In the genomic region with DNA sequence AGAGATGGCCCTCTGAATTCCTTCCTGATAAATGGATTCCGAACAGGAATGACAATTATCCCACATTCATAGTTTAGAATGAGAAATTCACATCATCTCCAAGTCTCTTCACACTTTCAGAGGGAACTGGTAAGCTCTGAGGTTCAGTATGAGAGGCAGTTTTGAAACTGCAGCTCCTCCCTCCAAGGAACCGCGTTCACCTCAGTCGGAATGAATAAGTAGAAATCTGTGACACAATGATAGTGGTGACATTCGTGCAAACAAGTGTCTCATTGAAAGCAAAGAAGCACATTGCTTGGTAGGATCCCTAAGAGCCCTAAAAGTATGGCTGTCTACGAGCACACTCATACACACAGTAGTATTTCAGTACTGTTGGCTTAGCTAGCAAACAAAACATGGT, we compare ENCODE assay signal across 1 cellular context.
TF ChIP-seq lines count a peak whose summit lies in the region.

No MANE protein-coding gene starts in this region.

TF ChIP-seq in SK-N-SH, 30 proteins besides CTCF, POLR2A, EP300 and RAD21 (continued from another document):
- TF ChIP-seq, protein P1, sequence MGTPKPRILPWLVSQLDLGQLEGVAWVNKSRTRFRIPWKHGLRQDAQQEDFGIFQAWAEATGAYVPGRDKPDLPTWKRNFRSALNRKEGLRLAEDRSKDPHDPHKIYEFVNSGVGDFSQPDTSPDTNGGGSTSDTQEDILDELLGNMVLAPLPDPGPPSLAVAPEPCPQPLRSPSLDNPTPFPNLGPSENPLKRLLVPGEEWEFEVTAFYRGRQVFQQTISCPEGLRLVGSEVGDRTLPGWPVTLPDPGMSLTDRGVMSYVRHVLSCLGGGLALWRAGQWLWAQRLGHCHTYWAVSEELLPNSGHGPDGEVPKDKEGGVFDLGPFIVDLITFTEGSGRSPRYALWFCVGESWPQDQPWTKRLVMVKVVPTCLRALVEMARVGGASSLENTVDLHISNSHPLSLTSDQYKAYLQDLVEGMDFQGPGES (IDR thresholded peaks at IDR 0.05; ENCODE audit: low read depth, low read length), result no peak
- TF ChIP-seq NRF1 (IDR thresholded peaks at IDR 0.05; ENCODE audit: low read depth, low read length) (no peak), FOXM1 (IDR thresholded peaks at IDR 0.05; ENCODE audit: low read depth) (no peak)
